In the genomic region with DNA sequence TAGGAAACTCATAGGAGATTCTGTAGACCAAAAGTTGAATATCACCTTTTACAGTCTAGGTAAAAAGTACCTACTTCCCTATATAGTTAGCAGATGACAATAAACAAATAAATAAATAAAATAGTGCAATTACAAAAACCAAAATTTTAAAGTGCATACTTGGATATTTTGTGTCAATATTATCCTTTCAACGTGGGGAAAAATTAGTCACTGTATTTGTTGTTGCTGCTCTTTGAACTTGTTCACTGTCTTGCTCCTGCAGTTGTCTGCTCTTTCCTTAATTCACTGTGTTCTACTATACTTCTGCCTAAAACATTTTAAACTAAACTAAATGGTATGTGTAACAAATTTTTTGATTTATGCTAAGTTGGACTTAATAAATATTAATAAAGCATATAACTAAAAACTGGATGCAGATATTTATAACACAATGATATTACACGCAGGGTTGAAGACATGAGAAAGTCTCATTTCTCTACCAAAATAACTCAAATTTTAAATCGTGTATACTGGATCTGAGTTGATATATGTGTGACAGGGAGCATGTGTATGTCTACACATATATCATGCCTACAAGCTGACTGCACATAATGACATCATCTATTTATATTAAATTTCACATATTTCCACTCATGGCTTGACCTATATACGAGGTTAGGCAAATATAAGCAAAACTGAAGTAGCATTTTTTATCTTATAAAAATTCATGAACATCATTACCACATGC, we compare ENCODE assay signal across 16 cellular contexts.
DNase-seq lines count a peak whose midpoint lies in the region; TF ChIP-seq lines count a peak whose summit lies in the region.
"Had no signal": no experiment of that assay in that cellular context is flagged by ENCODE, and none has a peak within 500 bp of the region (broad histone marks: within the 10 kb centered on the region; RNA-seq: fewer than 3 reads in every experiment).

No MANE protein-coding gene starts in this region.

- intact Hi-C loops in posterior vena cava (cut with DNase I): no loop called here

- H3K36me3 Mint-ChIP-seq in HFFc6 (ENCODE audit: low read depth) (no peaks in the 10 kb centered on the region), osteocyte (ENCODE audit: unreplicated experiment) (no peaks in the 10 kb centered on the region)
- H3K36me3 Mint-ChIP-seq: T-cell had no signal

- H3K9me3 Mint-ChIP-seq in HFFc6 (no peaks in the 10 kb centered on the region), osteocyte (ENCODE audit: unreplicated experiment) (peaks cover 6% of the 10 kb centered on the region)
- H3K9me3 Mint-ChIP-seq: H9 had no signal

- H3K4me3 ChIP-seq in choroid plexus epithelial cell (ENCODE audit: low read depth, low read length): no peak overlapping the region
- no peak overlapping the region for H3K4me3 ChIP-seq in tibial nerve
- H3K4me3 ChIP-seq: K562 had no signal

- no peaks in the 10 kb centered on the region for H3K9me3 ChIP-seq in tibial nerve

- no peak overlapping the region for H3K27ac Mint-ChIP-seq in HFFc6
- peak overlapping the region; percentile 47 for H3K27ac Mint-ChIP-seq in osteocyte (ENCODE audit: unreplicated experiment)
- H3K27ac Mint-ChIP-seq: T-cell had no signal

- no peak for TF ChIP-seq EP300 in tibial nerve (IDR thresholded peaks at IDR 0.05)

- H3K4me3 Mint-ChIP-seq in HFFc6: peak overlapping the region; percentile 31; the same call in 1 of the 2 replicates
- peak overlapping the region; percentile 19 for H3K4me3 Mint-ChIP-seq in osteocyte (ENCODE audit: unreplicated experiment)
- H3K4me3 Mint-ChIP-seq: H9, T-cell had no signal

- no peaks in the 10 kb centered on the region for H3K27me3 ChIP-seq in tibial nerve

- WGBS in tibial nerve, 2 donors: 55% methylated on average over 4 of the region's 4 CpGs

- H3K27me3 Mint-ChIP-seq in HFFc6 (ENCODE audit: insufficient read depth) (no peaks in the 10 kb centered on the region), osteocyte (ENCODE audit: unreplicated experiment) (no peaks in the 10 kb centered on the region)
- H3K27me3 Mint-ChIP-seq: T-cell had no signal

- TF ChIP-seq CTCF in HFFc6 (IDR thresholded peaks at IDR 0.05) (no peak), choroid plexus epithelial cell (conservative IDR thresholded peaks at IDR 0.05; ENCODE audit: low read depth, low read length) (no peak), osteocyte (IDR thresholded peaks at IDR 0.05) (no peak), tibial nerve (IDR thresholded peaks at IDR 0.05) (no peak)

- DNase-seq in ELR (ENCODE audit: low read depth): peak; percentile 23
- DNase-seq in HFFc6: no peak
- DNase-seq in choroid plexus epithelial cell (ENCODE audit: low read depth): peak; percentile 32
- no peak for DNase-seq in osteocyte (ENCODE audit: extremely low spot score, unreplicated experiment)
- no peak for DNase-seq in posterior vena cava (ENCODE audit: low spot score)
- DNase-seq in NCI-H526 treated with DMSO at 0.1 percent for 48 hours (lab: John Stamatoyannopoulos, UW): no peak
- DNase-seq in tibial nerve (ENCODE audit: low spot score in 2 of 2): no peak
- DNase-seq in COLO829 (ENCODE audit: low spot score): no peak
- DNase-seq: COR-L47, H9, NCI-H1105 treated with DMSO at 0.1 percent for 48 hours, NCI-H2081 treated with DMSO at 0.1 percent for 48 hours, NCI-H748 treated with DMSO at 0.1 percent for 48 hours, SHP77 treated with DMSO at 0.1 percent for 48 hours, T-cell had no signal

- no peak overlapping the region for H3K27ac ChIP-seq in tibial nerve

- H3K4me1 ChIP-seq in tibial nerve: peaks cover 0 to 17% (median 5%) of the 10 kb centered on the region in 4 donors

- H3K4me1 Mint-ChIP-seq in HFFc6 (ENCODE audit: low read depth): peaks cover 63% of the 10 kb centered on the region
- peaks cover 44% of the 10 kb centered on the region for H3K4me1 Mint-ChIP-seq in osteocyte (ENCODE audit: unreplicated experiment)
- H3K4me1 Mint-ChIP-seq: T-cell had no signal

- no peaks in the 10 kb centered on the region for H3K36me3 ChIP-seq in tibial nerve

- TF ChIP-seq POLR2A in tibial nerve (IDR thresholded peaks at IDR 0.05): no peak

Comparison
In these comparisons a context has a peak if more than half of its experiments do, and no peak if none do; other contexts are left out.
1. DNase-seq: peak in ELR (single experiment) and choroid plexus epithelial cell (single experiment); none in HFFc6 (single experiment), osteocyte (single experiment), posterior vena cava (single experiment), NCI-H526 treated with DMSO at 0.1 percent for 48 hours (single experiment), tibial nerve (0 of 2) and COLO829 (single experiment).